ENCODE assay signal across 8 cellular contexts in the genomic region with DNA sequence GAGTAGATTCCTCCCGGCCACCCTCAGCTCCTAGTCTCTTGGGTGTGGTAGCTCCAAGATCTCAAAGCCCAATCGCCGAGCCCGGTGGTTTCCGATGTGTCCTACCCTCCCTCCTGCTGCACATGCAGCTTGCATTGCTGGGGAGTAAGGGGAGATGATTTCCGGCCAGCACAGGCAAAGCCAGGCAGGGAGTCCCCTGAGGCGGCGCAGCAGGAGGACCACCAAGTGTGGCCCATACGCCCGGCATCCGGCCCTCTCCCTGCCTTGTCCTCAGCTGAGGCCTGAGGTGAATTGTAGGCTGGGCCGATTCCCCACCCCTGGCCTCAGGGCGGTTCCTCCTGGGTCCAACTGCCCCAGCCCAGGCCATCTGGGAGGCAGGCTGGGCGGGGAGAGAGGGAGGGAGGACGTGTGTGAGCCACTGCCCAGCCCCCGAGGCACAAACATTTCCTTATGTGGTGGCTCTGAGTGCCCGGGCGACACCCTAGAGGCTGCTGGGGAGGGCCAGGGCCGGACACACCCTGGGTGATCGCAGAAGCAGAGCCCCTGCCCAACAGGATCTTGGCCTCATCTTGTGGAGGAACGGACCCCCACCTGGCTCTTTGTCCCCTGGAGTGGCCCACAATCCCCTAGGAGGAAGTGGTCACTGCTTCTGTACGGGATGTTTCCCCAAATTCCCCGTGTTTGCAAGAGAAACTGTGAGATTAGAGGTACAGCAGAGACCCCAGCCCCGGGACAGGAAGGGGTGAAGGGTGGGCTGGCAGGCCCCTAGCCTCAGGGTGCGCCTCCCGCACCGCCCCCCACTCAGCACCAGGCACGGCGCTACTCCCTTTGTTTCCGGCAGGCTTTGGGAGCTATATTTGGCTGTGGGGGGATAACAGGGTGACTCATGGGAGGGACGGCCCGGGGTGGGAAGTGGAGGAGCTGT. TPM values are rescaled to one million over a fixed set of nuclear protein-coding genes. Genes with fewer than 3 reads are reported as not detected.
DNase-seq lines count a peak whose midpoint lies in the region; ATAC-seq, FAIRE-seq and TF ChIP-seq lines count a peak whose summit lies in the region.

No MANE protein-coding gene starts in this region.

- in situ Hi-C loops in G401 (cut with HindIII; ENCODE audit: low sequenced_read_pairs) (no loop called here), IMR-90 (cut with MboI; ENCODE audit: low sequenced_read_pairs) (no loop called here)

- H2BK5ac ChIP-seq in IMR-90 (ENCODE audit: low read depth, low read length, poor library complexity, severe bottlenecking), result peak overlapping the region; percentile 98
- peak overlapping the region; percentile 94 for H2BK5ac ChIP-seq in neuronal stem cell (ENCODE audit: low read length)

- peaks cover 2% of the 10 kb centered on the region; the same call in 1 of the 2 replicates for H3K9me3 ChIP-seq in IMR-90 (ENCODE audit: control insufficient read depth, insufficient read depth, low read length)
- peaks cover 6% of the 10 kb centered on the region in 2 donors for H3K9me3 ChIP-seq in neuronal stem cell (replicated peaks in 1 of 2; ENCODE audit: control insufficient read depth in 2 of 2, insufficient read depth in 1 of 2, low read depth in 1 of 2, low read length in 2 of 2)

- H3K36me3 ChIP-seq in IMR-90 (ENCODE audit: control insufficient read depth, insufficient read depth, low read length) (no peaks in the 10 kb centered on the region), neuronal stem cell (replicated peaks in 1 of 2; ENCODE audit: control insufficient read depth in 2 of 2, insufficient read depth in 2 of 2, low read length in 2 of 2) (no peaks in the 10 kb centered on the region)

- peak overlapping the region; percentile 100 for H4K8ac ChIP-seq in IMR-90 (ENCODE audit: low read depth in 2 of 2, low read length in 2 of 2)
- H4K8ac ChIP-seq in neuronal stem cell (ENCODE audit: low read depth, low read length), result peak overlapping the region; percentile 95

- H3K27me3 ChIP-seq in IMR-90 (ENCODE audit: control insufficient read depth, insufficient read depth, low read length) (no peaks in the 10 kb centered on the region), neuronal stem cell (ENCODE audit: control insufficient read depth in 3 of 3, insufficient read depth in 3 of 3, low read depth in 1 of 3, low read length in 3 of 3) (peaks cover 0 to 4% (median 0%) of the 10 kb centered on the region in 3 experiments)

- BruUV-seq in IMR-90 (replicated peaks; lab: Mats Ljungman, UMichigan), result no TSS peak

- TF ChIP-seq RAD21 in IMR-90 (IDR thresholded peaks at IDR 0.05; ENCODE audit: low read length), result no peak

- peak; percentile 40 for FAIRE-seq in TTC549 (lab: Jason Lieb, UNC)

- peak overlapping the region; percentile 96 for H2BK12ac ChIP-seq in neuronal stem cell (ENCODE audit: low read length)

- H3K4me2 ChIP-seq in IMR-90 (ENCODE audit: low read depth, low read length), result peak overlapping the region; percentile 91
- peak overlapping the region; percentile 51 for H3K4me2 ChIP-seq in neuronal stem cell (ENCODE audit: insufficient read depth, low read length, poor library complexity, severe bottlenecking)

- peak; percentile 87 for TF ChIP-seq POLR2A in IMR-90 (IDR thresholded peaks at IDR 0.05; ENCODE audit: low read depth, low read length)

- H2BK15ac ChIP-seq in IMR-90 (ENCODE audit: low read depth, low read length), result peak overlapping the region; percentile 99; the same call in 2 of the 3 replicates
- peak overlapping the region; percentile 40 for H2BK15ac ChIP-seq in neuronal stem cell (ENCODE audit: low read length)

- H3K9ac ChIP-seq in IMR-90 (ENCODE audit: low read depth, low read length), result peak overlapping the region; percentile 96
- peak overlapping the region; percentile 31 for H3K9ac ChIP-seq in neuronal stem cell (ENCODE audit: low read depth, low read length, poor library complexity)

- peak; percentile 47 for ATAC-seq in GM21576 (IDR thresholded peaks at IDR 0.05; ENCODE audit: unreplicated experiment)
- peak; percentile 89 for ATAC-seq in IMR-90 (ENCODE audit: low read depth)

- CTCF ChIA-PET in IMR-90 (lab: Yijun Ruan, JAX), result interaction anchor here (0.6 to 1.4 kb wide), 6 partner anchors 8 to 77 kb away, joined by 3 to 4 read pairs (median 3); partner anchors contain the start of gene PTMA

- WGBS in IMR-90 (ENCODE audit: extremely low coverage in 2 of 2, insufficient read length in 1 of 2), 2 experiments, result 0% methylated on average over 4 of the region's 32 CpGs; no CpG with 5 or more reads in 1 of the 2 experiments
- WGBS in neuronal stem cell (ENCODE audit: extremely low coverage in 2 of 2, insufficient read length in 2 of 2, insufficient replicate concordance in 1 of 2), 2 donors, result no CpG with 5 or more reads among the region's 32 CpGs

- H4K91ac ChIP-seq in IMR-90 (ENCODE audit: insufficient read depth, low read depth, low read length), result peak overlapping the region; percentile 100
- H4K91ac ChIP-seq in neuronal stem cell (ENCODE audit: low read depth, low read length, poor library complexity), result peak overlapping the region; percentile 93

- H3K56ac ChIP-seq in IMR-90 (ENCODE audit: extremely low read depth, insufficient read depth, low read length), result peak overlapping the region; percentile 100

- H2AFZ ChIP-seq in IMR-90 (replicated peaks; ENCODE audit: low read length, poor library complexity), result peak overlapping the region; percentile 97
- peak overlapping the region; percentile 91 for H2AFZ ChIP-seq in neuronal stem cell (ENCODE audit: low read length)

- no peak for TF ChIP-seq CTCF in IMR-90 (conservative IDR thresholded peaks at IDR 0.05; ENCODE audit: low read depth, low read length)

- DNase-seq in G401 (ENCODE audit: low spot score) (peak; percentile 84), IMR-90 (peak; percentile 91), glomerular visceral epithelial cell (ENCODE audit: extremely low spot score) (peak; percentile 98), neuronal stem cell (ENCODE audit: low spot score) (no peak), HuH-7.5 (ENCODE audit: low spot score) (no peak)
- no peak for DNase-seq in stimulated activated CD4-positive, alpha-beta T cell treated with anti-CD3 and anti-CD28 coated beads, Interleukin-2, amount 100 ng/mL, for 24 hours

- no peaks in the 10 kb centered on the region for H4K20me1 ChIP-seq in IMR-90 (ENCODE audit: insufficient read depth, low read length)

- H3K4me3 ChIP-seq in IMR-90 (ENCODE audit: insufficient read depth, low read depth, low read length) (peak overlapping the region; percentile 51), neuronal stem cell (ENCODE audit: low read length in 2 of 2) (peak overlapping the region; percentile 40 to 43)

- H3K27ac ChIP-seq in IMR-90 (ENCODE audit: insufficient read depth, low read length), result peak overlapping the region; percentile 99
- peak overlapping the region; percentile 83 for H3K27ac ChIP-seq in neuronal stem cell (replicated peaks; ENCODE audit: low read length)

- dilution Hi-C loops in IMR-90 (cut with HindIII; ENCODE audit: low sequenced_read_pairs, unreplicated experiment), result no loop called here

- H2AK5ac ChIP-seq in IMR-90 (ENCODE audit: low read depth, low read length) (peak overlapping the region; percentile 100), neuronal stem cell (ENCODE audit: low read depth, low read length) (peak overlapping the region; percentile 85)

- peak overlapping the region; percentile 99 for H4K5ac ChIP-seq in IMR-90 (ENCODE audit: low read depth, low read length)

- H3K4me1 ChIP-seq in IMR-90 (ENCODE audit: control insufficient read depth, insufficient read depth, low read length), result peaks cover 16% of the 10 kb centered on the region
- peaks cover 12 to 27% of the 10 kb centered on the region in 2 donors for H3K4me1 ChIP-seq in neuronal stem cell (ENCODE audit: control insufficient read depth in 2 of 2, insufficient read depth in 1 of 2, low read depth in 1 of 2, low read length in 2 of 2)

- peak overlapping the region; percentile 100 for H3K4ac ChIP-seq in IMR-90 (ENCODE audit: low read depth, low read length)
- peak overlapping the region; percentile 71 for H3K4ac ChIP-seq in neuronal stem cell (ENCODE audit: low read length)

- H3K18ac ChIP-seq in IMR-90 (ENCODE audit: low read depth, low read length) (peak overlapping the region; percentile 96), neuronal stem cell (ENCODE audit: low read length) (peak overlapping the region; percentile 98)

- H3K79me1 ChIP-seq in IMR-90 (ENCODE audit: low read depth in 1 of 2, low read length in 2 of 2) (peaks cover 0 to 22% of the 10 kb centered on the region in 2 experiments; a peak in 2 of 4 replicates), neuronal stem cell (ENCODE audit: low read depth, low read length) (peaks cover 2% of the 10 kb centered on the region)

- H2BK120ac ChIP-seq in IMR-90 (ENCODE audit: low read depth, low read length) (peak overlapping the region; percentile 99), neuronal stem cell (ENCODE audit: low read depth, low read length) (peak overlapping the region; percentile 63)

- H3K9me1 ChIP-seq in IMR-90 (ENCODE audit: insufficient read depth, low read length), result peaks cover 13% of the 10 kb centered on the region

- H2AK9ac ChIP-seq in IMR-90 (replicated peaks; ENCODE audit: low read depth, low read length, poor library complexity), result peak overlapping the region; percentile 100

- peak overlapping the region; percentile 99 for H3K23ac ChIP-seq in IMR-90 (ENCODE audit: low read depth, low read length)
- H3K23ac ChIP-seq in neuronal stem cell (ENCODE audit: low read depth, low read length, poor library complexity), result peak overlapping the region; percentile 28

- H2BK20ac ChIP-seq in IMR-90 (ENCODE audit: low read depth, low read length), result peak overlapping the region; percentile 81

- peak overlapping the region; percentile 100 for H3K14ac ChIP-seq in IMR-90 (replicated peaks; ENCODE audit: low read depth, low read length)
- H3K14ac ChIP-seq in neuronal stem cell (ENCODE audit: low read length), result peak overlapping the region; percentile 92

- intact Hi-C loops in IMR-90 (cut with micrococcal nuclease), result loop anchor here (2.0 kb wide), 1 partner anchor 54 kb away; no protein-coding TSS in a partner anchor

- POLR2A ChIA-PET in IMR-90 (lab: Charles Lee; ENCODE audit: unreplicated experiment), result interaction anchor here (0.6 to 1.4 kb wide), 2 partner anchors 42 to 213 kb away, joined by 4 to 7 read pairs; partner anchors contain the start of gene PTMA

TF ChIP-seq in IMR-90, 13 proteins besides CTCF, POLR2A, EP300 and RAD21 (continues in another document):
- TF ChIP-seq FOS (IDR thresholded peaks at IDR 0.05; ENCODE audit: low read depth, low read length) (peak; percentile 64; the same call in 1 of the 2 replicates), RCOR1 (IDR thresholded peaks at IDR 0.05; ENCODE audit: insufficient replicate concordance, low read length) (no peak)

RNA-seq across cellular contexts. Expression of gene PTMA, which starts 41.9 kb away (rescaled TPM):
- 1,275 and 1,509 TPM in 2 replicates for total RNA-seq in G401 (2014; rRNA removed; shearing (Covaris generic))
- 380 and 776 TPM in 2 replicates for total RNA-seq in IMR-90 (2012; rRNA removed)
- polyA plus RNA-seq in IMR-90 (2012; rRNA removed), result 647 and 742 TPM in 2 replicates
- polyA plus RNA-seq in IMR-90 (2012; cell fraction: cytosol; rRNA removed), result 585 and 1,669 TPM in 2 replicates
- polyA plus RNA-seq in IMR-90 (2012; cell fraction: nucleus; rRNA removed; ENCODE audit: low replicate concordance), result 208 and 388 TPM in 2 replicates
- 3,606 TPM for polyA plus RNA-seq in neuronal stem cell (2013, experiment 1 of 2)
- polyA plus RNA-seq in neuronal stem cell (2013, experiment 2 of 2), result 3,678 TPM

Comparison
In these comparisons a context has a peak if more than half of its experiments do, and no peak if none do; other contexts are left out.
1. DNase-seq: peak in G401 (single experiment), IMR-90 (single experiment) and glomerular visceral epithelial cell (single experiment); none in neuronal stem cell (single experiment), HuH-7.5 (single experiment) and stimulated activated CD4-positive, alpha-beta T cell treated with anti-CD3 and anti-CD28 coated beads, Interleukin-2, amount 100 ng/mL, for 24 hours (0 of 2).